ENCODE assay signal across 2 cellular contexts in genomic region chr19:42911731-42912130, GRCh38. TPM values are rescaled to one million over a fixed set of nuclear protein-coding genes. Genes with fewer than 3 reads are reported as not detected.
"Had no signal": no experiment of that assay in that cellular context is flagged by ENCODE, and none has a peak within 500 bp of the region (broad histone marks: within the 10 kb centered on the region; RNA-seq: fewer than 3 reads in every experiment).

No MANE protein-coding gene starts in this region.

RNA-seq across cellular contexts. Expression of gene PSG6, which starts 6.0 kb away (rescaled TPM):
- polyA plus RNA-seq: stomach, urinary bladder had no signal

RNA-seq across cellular contexts. Expression of gene PSG7, which starts 25.3 kb away (rescaled TPM):
- polyA plus RNA-seq: stomach, urinary bladder had no signal

RNA-seq across cellular contexts. Expression of gene PSG1, which starts 32.2 kb away (rescaled TPM):
- polyA plus RNA-seq: stomach, urinary bladder had no signal
